ENCODE assay signal across 7 cellular contexts in the genomic region with DNA sequence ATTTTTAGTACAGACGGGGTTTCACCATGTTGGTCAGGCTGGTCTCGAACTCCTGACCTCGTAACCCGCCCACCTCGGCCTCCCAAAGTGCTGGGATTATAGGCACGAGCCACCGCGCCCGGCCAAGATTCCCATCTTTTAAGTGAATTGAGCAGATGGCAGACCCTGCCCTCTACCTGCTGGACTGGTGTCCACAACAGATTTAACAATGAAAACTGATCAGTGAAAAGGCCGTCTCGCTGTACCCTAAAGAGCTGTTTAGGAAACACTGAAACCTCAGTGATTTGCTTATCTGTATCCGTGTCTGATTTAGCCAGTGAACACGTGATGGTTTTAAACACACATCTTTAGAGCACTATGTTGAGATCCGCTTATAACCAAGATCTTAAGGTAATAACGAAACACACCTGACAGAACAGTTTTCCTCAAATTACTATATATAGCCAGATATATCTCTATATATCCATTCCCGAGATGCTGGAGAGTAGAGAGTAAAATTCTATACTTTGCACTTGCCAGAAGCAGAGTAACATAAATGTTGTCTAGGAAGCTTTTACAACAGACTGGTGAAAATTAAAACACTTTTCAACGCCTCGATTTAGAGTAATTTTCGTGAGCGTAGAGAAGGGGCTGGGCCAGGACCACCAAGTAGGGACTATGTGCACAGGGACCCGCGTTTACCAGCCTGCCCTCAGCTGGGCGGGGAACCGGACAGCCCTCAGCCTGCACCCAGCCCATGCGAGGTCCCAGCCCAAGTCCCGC. TPM values are rescaled to one million over a fixed set of nuclear protein-coding genes. Genes with fewer than 3 reads are reported as not detected.
DNase-seq lines count a peak whose midpoint lies in the region; ATAC-seq and TF ChIP-seq lines count a peak whose summit lies in the region.

No MANE protein-coding gene starts in this region.

- peak overlapping the region; percentile 93 for H3K9ac ChIP-seq in NT2/D1 (ENCODE audit: insufficient read length, low read depth)

- H3K36me3 ChIP-seq in NT2/D1 (ENCODE audit: insufficient read depth, insufficient read length, low read length), result no peaks in the 10 kb centered on the region

- H3K4me3 Mint-ChIP-seq in chondrocyte (ENCODE audit: unreplicated experiment), result peak overlapping the region; percentile 86

- peak overlapping the region; percentile 90 for H3K27ac ChIP-seq in substantia nigra (ENCODE audit: low read depth, low read length, poor library complexity, severe bottlenecking)

- H3K4me1 Mint-ChIP-seq in chondrocyte (ENCODE audit: low read depth), result peaks cover 18% of the 10 kb centered on the region

- no peaks in the 10 kb centered on the region for H3K9me3 Mint-ChIP-seq in chondrocyte (ENCODE audit: low read depth)

- DNase-seq in EH (ENCODE audit: low read depth) (peak; percentile 69), NT2/D1 (ENCODE audit: low read depth, low spot score) (no peak), chondrocyte (ENCODE audit: low spot score) (no peak), left lobe of liver (ENCODE audit: low spot score) (no peak), substantia nigra (lab: John Stamatoyannopoulos, UW) (peak in 10 of 49 donors; percentile 1 to 88 (median 80))

- no peaks in the 10 kb centered on the region for H3K36me3 Mint-ChIP-seq in chondrocyte (ENCODE audit: low read depth)

- H3K27me3 Mint-ChIP-seq in chondrocyte (ENCODE audit: low read depth), result no peaks in the 10 kb centered on the region

- H3K4me3 ChIP-seq in NT2/D1 (ENCODE audit: insufficient read length, low read depth), result peak overlapping the region; percentile 53

- no peaks in the 10 kb centered on the region for H3K4me1 ChIP-seq in NT2/D1 (ENCODE audit: insufficient read depth, insufficient read length)

- TF ChIP-seq CTCF in chondrocyte (IDR thresholded peaks at IDR 0.05), result peak; percentile 31

- no peaks in the 10 kb centered on the region for H3K27me3 ChIP-seq in NT2/D1 (ENCODE audit: insufficient read depth, insufficient read length)

- ATAC-seq in GM19397 (IDR thresholded peaks at IDR 0.05; ENCODE audit: unreplicated experiment) (peak; percentile 68), HG03378 (IDR thresholded peaks at IDR 0.05; ENCODE audit: unreplicated experiment) (peak; percentile 48), left lobe of liver (peak; percentile 80)

- H3K9me3 ChIP-seq in NT2/D1 (ENCODE audit: insufficient read depth, low read length), result no peaks in the 10 kb centered on the region

- peak overlapping the region; percentile 98 for H3K27ac Mint-ChIP-seq in chondrocyte (ENCODE audit: unreplicated experiment)

RNA-seq across cellular contexts. Expression of gene FAM161A, which starts 0.6 kb away (rescaled TPM):
- total RNA-seq in chondrocyte, result 2.9 to 3.6 TPM (median 3.5 TPM) in 3 replicates
- 0.75 TPM for total RNA-seq in left lobe of liver

RNA-seq across cellular contexts. Expression of gene CCT4, which starts 35.2 kb away (rescaled TPM):
- total RNA-seq in chondrocyte (109 to 121 TPM (median 118 TPM) in 3 replicates), left lobe of liver (38.3 TPM)

RNA-seq across cellular contexts. Expression of gene COMMD1, which starts 52.2 kb away (rescaled TPM):
- 36.7 to 43.1 TPM (median 37.0 TPM) in 3 replicates for total RNA-seq in chondrocyte
- total RNA-seq in left lobe of liver, result 16.5 TPM
